8 cellular contexts compared by ENCODE assay signal in genomic region chr4:38131371-38132139, GRCh38.
DNase-seq lines count a peak whose midpoint lies in the region; ATAC-seq and TF ChIP-seq lines count a peak whose summit lies in the region.

No MANE protein-coding gene starts in this region.

- H3K4me2 ChIP-seq in hepatocyte = peak overlapping the region; percentile 53

- H3K27me3 ChIP-seq in hepatocyte = no peaks in the 10 kb centered on the region

- H3K36me3 ChIP-seq in hepatocyte (replicated peaks; ENCODE audit: insufficient read depth, low read depth) = no peaks in the 10 kb centered on the region

- H4K20me1 ChIP-seq in hepatocyte (ENCODE audit: insufficient read depth, poor library complexity, severe bottlenecking) = no peaks in the 10 kb centered on the region

- peak; percentile 28 for ATAC-seq in GM19463 (IDR thresholded peaks at IDR 0.05; ENCODE audit: unreplicated experiment)
- ATAC-seq in HG02884 (IDR thresholded peaks at IDR 0.05; ENCODE audit: unreplicated experiment) = no peak

- DNase-seq in NCI-H2227 treated with DMSO at 0.1 percent for 48 hours (lab: John Stamatoyannopoulos, UW) (peak; percentile 43), hepatocyte (ENCODE audit: low spot score) (peak; percentile 57), KBM-7 (no peak), DMS79 treated with DMSO at 0.1 percent for 48 hours (lab: John Stamatoyannopoulos, UW) (no peak)
- DNase-seq in activated naive CD4-positive, alpha-beta T cell treated with Interleukin-2 at 50 U/mL for 16 hours = peak; percentile 83
- peak; percentile 66 for DNase-seq in stimulated activated CD4-positive, alpha-beta T cell treated with anti-CD3 and anti-CD28 coated beads, Interleukin-4, amount 100 ng/mL, for 1 hour

- 27% methylated on average over 12 of the region's 12 CpGs for WGBS in hepatocyte (ENCODE audit: low lambda C conversion rate, missing lambda C conversion rate)

- H3K27ac ChIP-seq in hepatocyte = peak overlapping the region; percentile 93

- H2AFZ ChIP-seq in hepatocyte = no peak overlapping the region

- in situ Hi-C loops in KBM-7 (cut with MboI; ENCODE audit: low pct_unique_long_range_greater_than_20kb, low sequenced_read_pairs) = no loop called here

- no peaks in the 10 kb centered on the region for H3K9me3 ChIP-seq in hepatocyte (ENCODE audit: low read depth)

- TF ChIP-seq CTCF in hepatocyte (IDR thresholded peaks at IDR 0.05; ENCODE audit: poor library complexity) = no peak

- H3K9me2 ChIP-seq in hepatocyte (replicated peaks; ENCODE audit: insufficient read depth) = no peaks in the 10 kb centered on the region

- H3K4me1 ChIP-seq in hepatocyte (ENCODE audit: insufficient read depth) = peaks cover 29% of the 10 kb centered on the region

- no peak overlapping the region for H3K4me3 ChIP-seq in hepatocyte

- H3K79me2 ChIP-seq in hepatocyte = no peaks in the 10 kb centered on the region

Comparison
In these comparisons a context has a peak if more than half of its experiments do, and no peak if none do; other contexts are left out.
1. DNase-seq: peak in NCI-H2227 treated with DMSO at 0.1 percent for 48 hours (single experiment), activated naive CD4-positive, alpha-beta T cell treated with Interleukin-2 at 50 U/mL for 16 hours (single experiment), hepatocyte (single experiment) and stimulated activated CD4-positive, alpha-beta T cell treated with anti-CD3 and anti-CD28 coated beads, Interleukin-4, amount 100 ng/mL, for 1 hour (single experiment); none in KBM-7 (single experiment) and DMS79 treated with DMSO at 0.1 percent for 48 hours (single experiment).